Comparison of ENCODE assay signal across 10 cellular contexts in genomic region chr14:95143813-95144620, GRCh38. TPM values are rescaled to one million over a fixed set of nuclear protein-coding genes. Genes with fewer than 3 reads are reported as not detected.
DNase-seq lines count a peak whose midpoint lies in the region; ATAC-seq and TF ChIP-seq lines count a peak whose summit lies in the region.
"Had no signal": no experiment of that assay in that cellular context is flagged by ENCODE, and none has a peak within 500 bp of the region (broad histone marks: within the 10 kb centered on the region; RNA-seq: fewer than 3 reads in every experiment).

No MANE protein-coding gene starts in this region.

- H3K4me1 Mint-ChIP-seq in natural killer cell treated with Interleukin-12 subunit alpha and Interleukin-12 subunit beta and Interleukin-15 and Interleukin-18, amount 100 ng/mL, for 72 hours (ENCODE audit: low read depth in 2 of 2), result peaks cover 64 to 67% of the 10 kb centered on the region in 2 donors
- H3K4me1 Mint-ChIP-seq in natural killer cell, result peaks cover 61 to 75% of the 10 kb centered on the region in 2 donors

- no peak overlapping the region for H2BK15ac ChIP-seq in mesenchymal stem cell (ENCODE audit: low read depth, poor library complexity, severe bottlenecking)

- peak overlapping the region; percentile 5 to 59 for H3K27ac ChIP-seq in ascending aorta
- no peak overlapping the region for H3K27ac ChIP-seq in mesenchymal stem cell (ENCODE audit: low read length, poor library complexity, severe bottlenecking)
- peak overlapping the region; percentile 48 to 80 for H3K27ac ChIP-seq in uterus
- H3K27ac ChIP-seq: cardiac muscle cell had no signal

- H3K23ac ChIP-seq in mesenchymal stem cell (ENCODE audit: low read length in 2 of 2), result no peak overlapping the region

- H2AK5ac ChIP-seq in mesenchymal stem cell (ENCODE audit: low read length, severe bottlenecking), result no peak overlapping the region

- H3K27ac Mint-ChIP-seq in natural killer cell treated with Interleukin-12 subunit alpha and Interleukin-12 subunit beta and Interleukin-15 and Interleukin-18, amount 100 ng/mL, for 72 hours, result peak overlapping the region; percentile 21 to 99
- H3K27ac Mint-ChIP-seq in natural killer cell, result peak overlapping the region in 1 of 2 donors; percentile 40

- H3K9me3 Mint-ChIP-seq in natural killer cell treated with Interleukin-12 subunit alpha and Interleukin-12 subunit beta and Interleukin-15 and Interleukin-18, amount 100 ng/mL, for 72 hours, result peaks cover 8% of the 10 kb centered on the region
- peaks cover 5% of the 10 kb centered on the region in 2 donors for H3K9me3 Mint-ChIP-seq in natural killer cell

- no peak overlapping the region for H3K4ac ChIP-seq in mesenchymal stem cell (ENCODE audit: low read depth in 1 of 2, low read length in 2 of 2)

- intact Hi-C loops in natural killer cell (cut with micrococcal nuclease), result no loop called here
- intact Hi-C loops in ascending aorta (cut with DNase I), result no loop called here
- intact Hi-C loops in uterus (cut with DNase I; ENCODE audit: low total_unique reads), result no loop called here

- peaks cover 9 to 11% of the 10 kb centered on the region in 2 donors for H3K9me3 ChIP-seq in ascending aorta
- H3K9me3 ChIP-seq in mesenchymal stem cell (ENCODE audit: control insufficient read depth, low read length), result no peaks in the 10 kb centered on the region
- no peaks in the 10 kb centered on the region for H3K9me3 ChIP-seq in uterus

- H3K4me1 ChIP-seq in ascending aorta, result peaks cover 4 to 35% of the 10 kb centered on the region in 2 donors
- H3K4me1 ChIP-seq in mesenchymal stem cell (ENCODE audit: control insufficient read depth, insufficient read depth, low read depth, low read length), result peaks cover 3% of the 10 kb centered on the region
- H3K4me1 ChIP-seq in uterus, result peaks cover 0 to 31% of the 10 kb centered on the region in 2 donors

- no peak overlapping the region for H3K18ac ChIP-seq in mesenchymal stem cell (ENCODE audit: low read depth in 1 of 2, low read length in 2 of 2)

- peak overlapping the region; percentile 21 for H3K4me3 Mint-ChIP-seq in natural killer cell treated with Interleukin-12 subunit alpha and Interleukin-12 subunit beta and Interleukin-15 and Interleukin-18, amount 100 ng/mL, for 72 hours
- no peak overlapping the region for H3K4me3 Mint-ChIP-seq in natural killer cell

- ATAC-seq in natural killer cell treated with Interleukin-12 subunit alpha and Interleukin-12 subunit beta and Interleukin-15 and Interleukin-18, amount 100 ng/mL, for 72 hours, result no peak
- no peak for ATAC-seq in natural killer cell

- no peak overlapping the region for H2BK120ac ChIP-seq in mesenchymal stem cell (ENCODE audit: low read depth, low read length)

- no peak overlapping the region for H2AFZ ChIP-seq in mesenchymal stem cell (ENCODE audit: low read depth, low read length)

- H3K27me3 Mint-ChIP-seq in natural killer cell treated with Interleukin-12 subunit alpha and Interleukin-12 subunit beta and Interleukin-15 and Interleukin-18, amount 100 ng/mL, for 72 hours, result no peaks in the 10 kb centered on the region
- no peaks in the 10 kb centered on the region for H3K27me3 Mint-ChIP-seq in natural killer cell (ENCODE audit: low read depth in 2 of 2)

- H3K4me3 ChIP-seq in ascending aorta (peak overlapping the region; percentile 21 to 32), mesenchymal stem cell (ENCODE audit: insufficient read depth in 1 of 2, low read depth in 1 of 2, low read length in 2 of 2) (peak overlapping the region in 1 of 2 experiments; percentile 60), uterus (no peak overlapping the region)
- H3K4me3 ChIP-seq: cardiac muscle cell had no signal

- TF ChIP-seq CTCF in natural killer cell (IDR thresholded peaks at IDR 0.05), result no peak
- no peak for TF ChIP-seq CTCF in ascending aorta (IDR thresholded peaks at IDR 0.05)
- no peak for TF ChIP-seq CTCF in uterus (IDR thresholded peaks at IDR 0.05)

- DNase-seq in natural killer cell treated with Interleukin-12 subunit alpha and Interleukin-12 subunit beta and Interleukin-15 and Interleukin-18, amount 100 ng/mL, for 72 hours (ENCODE audit: low spot score), result no peak
- no peak for DNase-seq in natural killer cell
- DNase-seq in ascending aorta (ENCODE audit: low spot score in 2 of 2), result no peak
- DNase-seq in mesenchymal stem cell, result no peak
- no peak for DNase-seq in uterus
- DNase-seq in NCI-H2081 treated with DMSO at 0.1 percent for 48 hours (lab: John Stamatoyannopoulos, UW), result no peak
- no peak for DNase-seq in NCI-H1092 (lab: John Stamatoyannopoulos, UW)
- DNase-seq in activated CD4-positive, alpha-beta T cell treated with anti-CD3 and anti-CD28 coated beads for 48 hours, result no peak
- DNase-seq: NCI-H524 treated with DMSO at 0.1 percent for 48 hours had no signal

- WGBS in mesenchymal stem cell, result 100% methylated on average over 4 of the region's 4 CpGs

- H3K36me3 ChIP-seq in ascending aorta (no peaks in the 10 kb centered on the region), mesenchymal stem cell (ENCODE audit: control insufficient read depth in 1 of 2, insufficient read depth in 2 of 2, low read depth in 1 of 2, low read length in 2 of 2) (peaks cover 0 to 4% of the 10 kb centered on the region in 2 experiments), uterus (no peaks in the 10 kb centered on the region)
- H3K36me3 ChIP-seq: cardiac muscle cell had no signal

- H3K14ac ChIP-seq in mesenchymal stem cell (ENCODE audit: low read length in 2 of 2), result no peak overlapping the region

- H4K8ac ChIP-seq in mesenchymal stem cell (ENCODE audit: low read length), result no peak overlapping the region

- H3K79me1 ChIP-seq in mesenchymal stem cell (replicated peaks; ENCODE audit: low read length, poor library complexity, severe bottlenecking), result peaks cover 8% of the 10 kb centered on the region

- H3K9ac ChIP-seq in mesenchymal stem cell (ENCODE audit: low read length), result peak overlapping the region; percentile 77

- H4K91ac ChIP-seq in mesenchymal stem cell (ENCODE audit: low read length), result no peak overlapping the region

- peaks cover 25% of the 10 kb centered on the region for H3K36me3 Mint-ChIP-seq in natural killer cell treated with Interleukin-12 subunit alpha and Interleukin-12 subunit beta and Interleukin-15 and Interleukin-18, amount 100 ng/mL, for 72 hours
- H3K36me3 Mint-ChIP-seq in natural killer cell, result peaks cover 11% of the 10 kb centered on the region

- no peaks in the 10 kb centered on the region for H3K27me3 ChIP-seq in ascending aorta
- H3K27me3 ChIP-seq in mesenchymal stem cell (ENCODE audit: control insufficient read depth in 1 of 2, insufficient read depth in 1 of 2, low read length in 2 of 2), result no peaks in the 10 kb centered on the region
- no peaks in the 10 kb centered on the region for H3K27me3 ChIP-seq in uterus
- H3K27me3 ChIP-seq: cardiac muscle cell had no signal

- no peak overlapping the region for H2BK5ac ChIP-seq in mesenchymal stem cell (ENCODE audit: low read depth, low read length, poor library complexity, severe bottlenecking)

- H3K4me2 ChIP-seq in mesenchymal stem cell (ENCODE audit: low read length, poor library complexity, severe bottlenecking), result no peak overlapping the region

- no peak overlapping the region for H2BK12ac ChIP-seq in mesenchymal stem cell (ENCODE audit: low read length in 2 of 2)

- TF ChIP-seq POLR2A in uterus (IDR thresholded peaks at IDR 0.05), result no peak

RNA-seq across cellular contexts. Expression of gene DICER1, which starts 13.3 kb away (rescaled TPM):
- total RNA-seq in natural killer cell treated with Interleukin-12 subunit alpha and Interleukin-12 subunit beta and Interleukin-15 and Interleukin-18, amount 100 ng/mL, for 72 hours, result 100 to 1,000 TPM; 104 to 115 TPM
- total RNA-seq in natural killer cell (10 to 100 TPM; 47.7 to 59.3 (median 52.9) TPM), ascending aorta (134 TPM), uterus (100 to 1,000 TPM in 1 of 4 donors, 10 to 100 TPM in 3; 81.6 to 103 (median 88.8) TPM)
- polyA plus RNA-seq in mesenchymal stem cell (2013, experiment 1 of 2), result 68.9 TPM
- polyA plus RNA-seq in mesenchymal stem cell (2013, experiment 2 of 2), result 65.7 TPM

Comparison
In these comparisons a context has a peak if more than half of its experiments do, and no peak if none do; other contexts are left out.
1. H3K4me3 ChIP-seq: peak in ascending aorta (2 of 2); none in uterus (0 of 2).